In the genomic region with DNA sequence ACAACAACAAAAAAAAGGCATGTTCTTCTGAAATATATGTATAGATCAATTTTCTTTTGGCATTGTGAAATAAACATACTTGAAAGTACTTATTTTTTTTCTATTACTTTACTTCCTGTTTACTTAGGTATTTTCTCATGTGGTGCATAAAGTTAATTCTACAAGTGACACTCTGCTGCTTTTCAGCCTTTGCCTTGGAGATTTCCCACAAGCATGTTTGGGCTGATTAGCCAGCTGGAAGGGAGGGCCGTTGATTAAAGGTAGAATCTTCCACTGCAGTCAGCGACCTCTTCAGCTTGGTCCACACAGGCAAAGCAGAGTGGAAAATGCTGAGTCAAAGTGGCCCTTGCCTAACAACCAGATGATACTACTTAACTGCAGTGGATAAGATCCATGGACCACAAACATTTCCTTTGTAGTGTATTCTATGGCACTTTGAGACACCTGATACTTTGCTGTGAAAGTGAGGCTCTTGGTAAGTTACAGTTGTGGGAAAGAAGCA, we compare ENCODE assay signal across 8 cellular contexts.
DNase-seq lines count a peak whose midpoint lies in the region; ATAC-seq and TF ChIP-seq lines count a peak whose summit lies in the region.

No MANE protein-coding gene starts in this region.

- TF ChIP-seq POLR2A in heart left ventricle (IDR thresholded peaks at IDR 0.05), result no peak

- CTCF ChIA-PET in T-cell (lab: Charles Lee), result no interaction called here

- intact Hi-C loops in heart left ventricle (cut with DNase I), result loop anchor here in 2 of 10 donors (5.0 kb wide), 2 partner anchors 49 to 69 kb away; no protein-coding TSS in a partner anchor

- no peak for TF ChIP-seq CTCF in heart left ventricle (IDR thresholded peaks at IDR 0.05)

- H3K27ac ChIP-seq in heart left ventricle, result peak overlapping the region in 9 of 12 donors; percentile 7 to 56 (median 35)

- no peaks in the 10 kb centered on the region for H3K9me3 ChIP-seq in heart left ventricle

- no peaks in the 10 kb centered on the region for H3K36me3 Mint-ChIP-seq in T-cell

- H3K4me3 ChIP-seq in heart left ventricle, result no peak overlapping the region

- H3K4me1 ChIP-seq in heart left ventricle, result peaks cover 0 to 14% (median 7%) of the 10 kb centered on the region in 12 donors

- ATAC-seq in HG02623 (IDR thresholded peaks at IDR 0.05; ENCODE audit: unreplicated experiment), result peak; percentile 65
- peak; percentile 75 to 97 (median 88) for ATAC-seq in heart left ventricle
- ATAC-seq in T-cell (replicated peaks in 1 of 4), result no peak

- WGBS in heart left ventricle, 4 donors, result 7 to 16% (median 16%) methylated on average over 2 of the region's 2 CpGs

- DNase-seq in NCI-H2107 treated with DMSO at 0.1 percent for 48 hours (lab: John Stamatoyannopoulos, UW; ENCODE audit: unreplicated experiment) (peak; percentile 75), NCI-H2107 (lab: John Stamatoyannopoulos, UW) (no peak), NCI-H69 (lab: John Stamatoyannopoulos, UW) (peak; percentile 11), heart left ventricle (peak in 4 of 5 donors; percentile 47 to 59 (median 50)), T-cell (no peak)
- DNase-seq in activated CD4-positive, alpha-beta T cell treated with anti-CD3 and anti-CD28 coated beads, Interleukin-2, amount 50 U/mL, for 48 hours, result no peak
- DNase-seq in activated naive CD4-positive, alpha-beta T cell (lab: John Stamatoyannopoulos, UW), result no peak

- H3K27me3 Mint-ChIP-seq in T-cell, result no peaks in the 10 kb centered on the region

- H3K9me3 Mint-ChIP-seq in T-cell, result peaks cover 5 to 13% (median 11%) of the 10 kb centered on the region in 3 donors

- H3K27me3 ChIP-seq in heart left ventricle, result no peaks in the 10 kb centered on the region

- POLR2A ChIA-PET in T-cell (lab: Charles Lee), result no interaction called here

- H3K4me3 Mint-ChIP-seq in T-cell, result no peak overlapping the region

- H3K36me3 ChIP-seq in heart left ventricle, result no peaks in the 10 kb centered on the region

- H3K27ac Mint-ChIP-seq in T-cell, result no peak overlapping the region

- H3K4me1 Mint-ChIP-seq in T-cell, result no peaks in the 10 kb centered on the region

Comparison
In these comparisons a context has a peak if more than half of its experiments do, and no peak if none do; other contexts are left out.
1. DNase-seq: peak in NCI-H2107 treated with DMSO at 0.1 percent for 48 hours (single experiment), NCI-H69 (single experiment) and heart left ventricle (4 of 5); none in NCI-H2107 (single experiment), T-cell (0 of 34), activated CD4-positive, alpha-beta T cell treated with anti-CD3 and anti-CD28 coated beads, Interleukin-2, amount 50 U/mL, for 48 hours (0 of 2) and activated naive CD4-positive, alpha-beta T cell (0 of 4).
2. ATAC-seq: peak in HG02623 (single experiment) and heart left ventricle (4 of 4); none in T-cell (0 of 4).